ENCODE assay signal across 1 cellular context in genomic region chr20:37192137-37192854, GRCh38.
TF ChIP-seq lines count a peak whose summit lies in the region.

No MANE protein-coding gene starts in this region.

TF ChIP-seq in GM12878, 131 proteins besides CTCF, POLR2A, EP300 and RAD21 (continued from another document):
- TF ChIP-seq, protein P1, sequence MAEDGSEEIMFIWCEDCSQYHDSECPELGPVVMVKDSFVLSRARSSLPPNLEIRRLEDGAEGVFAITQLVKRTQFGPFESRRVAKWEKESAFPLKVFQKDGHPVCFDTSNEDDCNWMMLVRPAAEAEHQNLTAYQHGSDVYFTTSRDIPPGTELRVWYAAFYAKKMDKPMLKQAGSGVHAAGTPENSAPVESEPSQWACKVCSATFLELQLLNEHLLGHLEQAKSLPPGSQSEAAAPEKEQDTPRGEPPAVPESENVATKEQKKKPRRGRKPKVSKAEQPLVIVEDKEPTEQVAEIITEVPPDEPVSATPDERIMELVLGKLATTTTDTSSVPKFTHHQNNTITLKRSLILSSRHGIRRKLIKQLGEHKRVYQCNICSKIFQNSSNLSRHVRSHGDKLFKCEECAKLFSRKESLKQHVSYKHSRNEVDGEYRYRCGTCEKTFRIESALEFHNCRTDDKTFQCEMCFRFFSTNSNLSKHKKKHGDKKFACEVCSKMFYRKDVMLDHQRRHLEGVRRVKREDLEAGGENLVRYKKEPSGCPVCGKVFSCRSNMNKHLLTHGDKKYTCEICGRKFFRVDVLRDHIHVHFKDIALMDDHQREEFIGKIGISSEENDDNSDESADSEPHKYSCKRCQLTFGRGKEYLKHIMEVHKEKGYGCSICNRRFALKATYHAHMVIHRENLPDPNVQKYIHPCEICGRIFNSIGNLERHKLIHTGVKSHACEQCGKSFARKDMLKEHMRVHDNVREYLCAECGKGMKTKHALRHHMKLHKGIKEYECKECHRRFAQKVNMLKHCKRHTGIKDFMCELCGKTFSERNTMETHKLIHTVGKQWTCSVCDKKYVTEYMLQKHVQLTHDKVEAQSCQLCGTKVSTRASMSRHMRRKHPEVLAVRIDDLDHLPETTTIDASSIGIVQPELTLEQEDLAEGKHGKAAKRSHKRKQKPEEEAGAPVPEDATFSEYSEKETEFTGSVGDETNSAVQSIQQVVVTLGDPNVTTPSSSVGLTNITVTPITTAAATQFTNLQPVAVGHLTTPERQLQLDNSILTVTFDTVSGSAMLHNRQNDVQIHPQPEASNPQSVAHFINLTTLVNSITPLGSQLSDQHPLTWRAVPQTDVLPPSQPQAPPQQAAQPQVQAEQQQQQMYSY (CRISPR knock-in tag; IDR thresholded peaks at IDR 0.05) = no peak
- TF ChIP-seq RUNX3 (IDR thresholded peaks at IDR 0.05; ENCODE audit: low read length) = peak; percentile 60
- TF ChIP-seq SMC3 (IDR thresholded peaks at IDR 0.05; ENCODE audit: borderline replicate concordance, low read length) = peak; percentile 29; the same call in 1 of the 2 replicates
- TF ChIP-seq YY1 (IDR thresholded peaks at IDR 0.05; ENCODE audit: low read depth, low read length) = peak; percentile 32; the same call in 1 of the 2 replicates
